In the genomic region with DNA sequence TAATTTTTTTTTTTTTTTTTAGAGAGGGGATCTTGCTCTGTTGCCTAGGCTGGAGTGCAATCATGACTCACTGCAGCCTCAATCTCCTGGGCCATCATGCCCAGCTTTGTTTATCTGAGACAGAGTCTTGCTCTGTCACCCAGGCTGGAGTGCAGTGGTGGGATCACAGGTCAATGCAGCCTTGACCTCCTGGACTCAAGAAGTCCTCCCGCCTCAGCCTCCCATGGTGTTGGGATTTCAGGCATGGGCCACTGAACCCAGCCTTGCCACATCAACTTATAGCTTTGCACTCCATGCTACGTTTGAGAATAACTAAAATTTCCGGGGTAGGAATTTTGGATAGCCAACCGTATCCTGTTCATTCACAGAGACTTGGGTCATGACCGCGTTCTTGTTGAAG, we compare ENCODE assay signal across 16 cellular contexts. TPM values are rescaled to one million over a fixed set of nuclear protein-coding genes. Genes with fewer than 3 reads are reported as not detected.
DNase-seq lines count a peak whose midpoint lies in the region; ATAC-seq, FAIRE-seq and TF ChIP-seq lines count a peak whose summit lies in the region.
"Had no signal": no experiment of that assay in that cellular context is flagged by ENCODE, and none has a peak within 500 bp of the region (broad histone marks: within the 10 kb centered on the region; RNA-seq: fewer than 3 reads in every experiment).

No MANE protein-coding gene starts in this region.

- H3K9ac ChIP-seq in kidney (ENCODE audit: low read length in 2 of 2): no peak overlapping the region
- H3K9ac ChIP-seq: BLaER1 had no signal

- CTCF ChIA-PET in activated CD4-positive, alpha-beta T cell treated with anti-CD3 and anti-CD28 coated beads, Interleukin-2, amount 10 ng/mL, durations not matched to agents 7 days and 5 days (lab: Charles Lee): interaction anchor here (0.6 to 1.6 kb wide), 2 partner anchors 10 to 1293 kb away, joined by 4 to 5 read pairs; no protein-coding TSS in a partner anchor

- H3K4me3 Mint-ChIP-seq in activated CD4-positive, alpha-beta T cell treated with anti-CD3 and anti-CD28 coated beads, Interleukin-2, amount 10 ng/mL, durations not matched to agents 7 days and 5 days: no peak overlapping the region
- H3K4me3 Mint-ChIP-seq in activated naive CD8-positive, alpha-beta T cell: no peak overlapping the region
- H3K4me3 Mint-ChIP-seq in activated naive CD8-positive, alpha-beta T cell treated with anti-CD3 and anti-CD28 coated beads, Interleukin-2, amount 50 U/mL, for 24 hours: no peak overlapping the region

- H3K27ac ChIP-seq in kidney (ENCODE audit: low read depth in 2 of 2, low read length in 2 of 2) (no peak overlapping the region), upper lobe of right lung (no peak overlapping the region)
- H3K27ac ChIP-seq: BLaER1 had no signal

- FAIRE-seq in kidney (lab: Jason Lieb, UNC): no peak
- FAIRE-seq: H1, HTR-8/SVneo had no signal

- ATAC-seq in activated naive CD8-positive, alpha-beta T cell treated with anti-CD3 and anti-CD28 coated beads, Interleukin-2, amount 50 U/mL, for 24 hours: no peak
- no peak for ATAC-seq in upper lobe of right lung
- ATAC-seq in SK-N-SH treated with all-trans-retinoic acid at 6 μM for 48 hours: no peak

- TF ChIP-seq CTCF in kidney (IDR thresholded peaks at IDR 0.05; ENCODE audit: borderline replicate concordance, extremely low read depth, insufficient read depth) (no peak), upper lobe of right lung (IDR thresholded peaks at IDR 0.05) (no peak)

- no peaks in the 10 kb centered on the region for H3K27me3 Mint-ChIP-seq in activated CD4-positive, alpha-beta T cell treated with anti-CD3 and anti-CD28 coated beads, Interleukin-2, amount 10 ng/mL, durations not matched to agents 7 days and 5 days
- no peaks in the 10 kb centered on the region for H3K27me3 Mint-ChIP-seq in activated naive CD8-positive, alpha-beta T cell
- no peaks in the 10 kb centered on the region for H3K27me3 Mint-ChIP-seq in activated naive CD8-positive, alpha-beta T cell treated with anti-CD3 and anti-CD28 coated beads, Interleukin-2, amount 50 U/mL, for 24 hours

- DNase-seq in activated CD4-positive, alpha-beta T cell treated with anti-CD3 and anti-CD28 coated beads, Interleukin-2, amount 10 ng/mL, durations not matched to agents 7 days and 5 days: no peak
- DNase-seq in activated CD4-positive, alpha-beta T cell treated with anti-CD3 and anti-CD28 coated beads, Interleukin-2, amount 50 U/mL, for 48 hours: no peak
- no peak for DNase-seq in activated naive CD8-positive, alpha-beta T cell treated with anti-CD3 and anti-CD28 coated beads, Interleukin-2, amount 50 U/mL, for 24 hours
- peak; percentile 69 for DNase-seq in kidney
- peak; percentile 8 for DNase-seq in upper lobe of right lung
- no peak for DNase-seq in NCI-H1105 treated with DMSO at 0.1 percent for 48 hours (lab: John Stamatoyannopoulos, UW)
- DNase-seq: 8988T, AML-193, DMS53, GF-D8 had no signal

- H3K4me1 Mint-ChIP-seq in activated CD4-positive, alpha-beta T cell treated with anti-CD3 and anti-CD28 coated beads, Interleukin-2, amount 10 ng/mL, durations not matched to agents 7 days and 5 days: peaks cover 12% of the 10 kb centered on the region
- peaks cover 6% of the 10 kb centered on the region for H3K4me1 Mint-ChIP-seq in activated naive CD8-positive, alpha-beta T cell (ENCODE audit: low read depth)
- H3K4me1 Mint-ChIP-seq in activated naive CD8-positive, alpha-beta T cell treated with anti-CD3 and anti-CD28 coated beads, Interleukin-2, amount 50 U/mL, for 24 hours: peaks cover 1% of the 10 kb centered on the region

- H3K4me1 ChIP-seq in kidney (ENCODE audit: control insufficient read depth in 1 of 2, insufficient read depth in 1 of 2, low read depth in 1 of 2, low read length in 2 of 2) (no peaks in the 10 kb centered on the region), upper lobe of right lung (no peaks in the 10 kb centered on the region)
- H3K4me1 ChIP-seq: HAP-1 had no signal

- no peaks in the 10 kb centered on the region for H3K27me3 ChIP-seq in upper lobe of right lung
- H3K27me3 ChIP-seq: BLaER1 had no signal

- POLR2A ChIA-PET in activated CD4-positive, alpha-beta T cell treated with anti-CD3 and anti-CD28 coated beads, Interleukin-2, amount 10 ng/mL, durations not matched to agents 7 days and 5 days (lab: Charles Lee): interaction anchor here (0.7 kb wide), 1 partner anchor 10 kb away, joined by 3 read pairs; no protein-coding TSS in a partner anchor

- H3K36me3 ChIP-seq in kidney (ENCODE audit: control insufficient read depth in 1 of 2, insufficient read depth in 2 of 2, low read length in 2 of 2): peaks cover 42 to 56% of the 10 kb centered on the region in 2 donors
- peaks cover 82% of the 10 kb centered on the region for H3K36me3 ChIP-seq in upper lobe of right lung

- no peaks in the 10 kb centered on the region for H3K9me3 ChIP-seq in kidney (ENCODE audit: control insufficient read depth in 1 of 2, low read length in 2 of 2)
- no peaks in the 10 kb centered on the region for H3K9me3 ChIP-seq in upper lobe of right lung
- H3K9me3 ChIP-seq: BLaER1, HAP-1 had no signal

- peaks cover 60% of the 10 kb centered on the region for H3K36me3 Mint-ChIP-seq in activated CD4-positive, alpha-beta T cell treated with anti-CD3 and anti-CD28 coated beads, Interleukin-2, amount 10 ng/mL, durations not matched to agents 7 days and 5 days (ENCODE audit: low read depth)
- H3K36me3 Mint-ChIP-seq in activated naive CD8-positive, alpha-beta T cell: peaks cover 3% of the 10 kb centered on the region
- H3K36me3 Mint-ChIP-seq in activated naive CD8-positive, alpha-beta T cell treated with anti-CD3 and anti-CD28 coated beads, Interleukin-2, amount 50 U/mL, for 24 hours (ENCODE audit: low read depth): peaks cover 44% of the 10 kb centered on the region

- H3K27ac Mint-ChIP-seq in activated CD4-positive, alpha-beta T cell treated with anti-CD3 and anti-CD28 coated beads, Interleukin-2, amount 10 ng/mL, durations not matched to agents 7 days and 5 days: peak overlapping the region; percentile 41
- peak overlapping the region; percentile 51 for H3K27ac Mint-ChIP-seq in activated naive CD8-positive, alpha-beta T cell
- no peak overlapping the region for H3K27ac Mint-ChIP-seq in activated naive CD8-positive, alpha-beta T cell treated with anti-CD3 and anti-CD28 coated beads, Interleukin-2, amount 50 U/mL, for 24 hours

- no peak overlapping the region for H3K4me3 ChIP-seq in kidney (ENCODE audit: low read length in 2 of 2)
- H3K4me3 ChIP-seq in upper lobe of right lung: no peak overlapping the region
- H3K4me3 ChIP-seq: BLaER1, HAP-1 had no signal

- intact Hi-C loops in kidney (cut with DNase I) (no loop called here), upper lobe of right lung (cut with DNase I) (no loop called here)

- H3K9me3 Mint-ChIP-seq in activated CD4-positive, alpha-beta T cell treated with anti-CD3 and anti-CD28 coated beads, Interleukin-2, amount 10 ng/mL, durations not matched to agents 7 days and 5 days: no peaks in the 10 kb centered on the region
- H3K9me3 Mint-ChIP-seq in activated naive CD8-positive, alpha-beta T cell (ENCODE audit: low read depth): no peaks in the 10 kb centered on the region
- H3K9me3 Mint-ChIP-seq in activated naive CD8-positive, alpha-beta T cell treated with anti-CD3 and anti-CD28 coated beads, Interleukin-2, amount 50 U/mL, for 24 hours: no peaks in the 10 kb centered on the region

TF ChIP-seq in SK-N-SH treated with all-trans-retinoic acid at 6 μM for 48 hours, 23 proteins besides CTCF, POLR2A, EP300 and RAD21:
- TF ChIP-seq ZNF70 (CRISPR knock-in tag; IDR thresholded peaks at IDR 0.05): no peak
- no peak for TF ChIP-seq ZFP30 (CRISPR knock-in tag; IDR thresholded peaks at IDR 0.05)
- no peak for TF ChIP-seq TCF4 (CRISPR knock-in tag; IDR thresholded peaks at IDR 0.05; ENCODE audit: borderline replicate concordance)
- TF ChIP-seq SNAI2 (CRISPR knock-in tag; IDR thresholded peaks at IDR 0.05): no peak
- TF ChIP-seq BACH2 (CRISPR knock-in tag; IDR thresholded peaks at IDR 0.05; ENCODE audit: borderline replicate concordance): no peak
- TF ChIP-seq, protein P1, sequence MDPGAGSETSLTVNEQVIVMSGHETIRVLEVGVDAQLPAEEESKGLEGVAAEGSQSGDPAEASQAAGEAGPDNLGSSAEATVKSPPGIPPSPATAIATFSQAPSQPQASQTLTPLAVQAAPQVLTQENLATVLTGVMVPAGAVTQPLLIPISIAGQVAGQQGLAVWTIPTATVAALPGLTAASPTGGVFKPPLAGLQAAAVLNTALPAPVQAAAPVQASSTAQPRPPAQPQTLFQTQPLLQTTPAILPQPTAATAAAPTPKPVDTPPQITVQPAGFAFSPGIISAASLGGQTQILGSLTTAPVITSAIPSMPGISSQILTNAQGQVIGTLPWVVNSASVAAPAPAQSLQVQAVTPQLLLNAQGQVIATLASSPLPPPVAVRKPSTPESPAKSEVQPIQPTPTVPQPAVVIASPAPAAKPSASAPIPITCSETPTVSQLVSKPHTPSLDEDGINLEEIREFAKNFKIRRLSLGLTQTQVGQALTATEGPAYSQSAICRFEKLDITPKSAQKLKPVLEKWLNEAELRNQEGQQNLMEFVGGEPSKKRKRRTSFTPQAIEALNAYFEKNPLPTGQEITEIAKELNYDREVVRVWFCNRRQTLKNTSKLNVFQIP (CRISPR knock-in tag; IDR thresholded peaks at IDR 0.05; ENCODE audit: borderline replicate concordance, low read depth): no peak
- TF ChIP-seq, protein P2, sequence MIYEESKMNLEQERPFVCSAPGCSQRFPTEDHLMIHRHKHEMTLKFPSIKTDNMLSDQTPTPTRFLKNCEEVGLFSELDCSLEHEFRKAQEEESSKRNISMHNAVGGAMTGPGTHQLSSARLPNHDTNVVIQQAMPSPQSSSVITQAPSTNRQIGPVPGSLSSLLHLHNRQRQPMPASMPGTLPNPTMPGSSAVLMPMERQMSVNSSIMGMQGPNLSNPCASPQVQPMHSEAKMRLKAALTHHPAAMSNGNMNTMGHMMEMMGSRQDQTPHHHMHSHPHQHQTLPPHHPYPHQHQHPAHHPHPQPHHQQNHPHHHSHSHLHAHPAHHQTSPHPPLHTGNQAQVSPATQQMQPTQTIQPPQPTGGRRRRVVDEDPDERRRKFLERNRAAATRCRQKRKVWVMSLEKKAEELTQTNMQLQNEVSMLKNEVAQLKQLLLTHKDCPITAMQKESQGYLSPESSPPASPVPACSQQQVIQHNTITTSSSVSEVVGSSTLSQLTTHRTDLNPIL (CRISPR knock-in tag; IDR thresholded peaks at IDR 0.05; ENCODE audit: low read depth): no peak
- no peak for TF ChIP-seq ZNF8 (CRISPR knock-in tag; IDR thresholded peaks at IDR 0.05)
- TF ChIP-seq RARB (CRISPR knock-in tag; IDR thresholded peaks at IDR 0.05): no peak
- no peak for TF ChIP-seq ESRRG (CRISPR knock-in tag; IDR thresholded peaks at IDR 0.05)

RNA-seq across cellular contexts. Expression of gene RNF213, which starts 30.6 kb away (rescaled TPM):
- 100 to 1,000 TPM; 579 to 602 TPM for total RNA-seq in activated CD4-positive, alpha-beta T cell treated with anti-CD3 and anti-CD28 coated beads, Interleukin-2, amount 10 ng/mL, durations not matched to agents 7 days and 5 days
- total RNA-seq in kidney (276 TPM), upper lobe of right lung (236 TPM)
- polyA plus RNA-seq in kidney (ENCODE audit: insufficient read depth, low read depth, low replicate concordance): 43.4 TPM

Comparison
In these comparisons a context has a peak if more than half of its experiments do, and no peak if none do; other contexts are left out.
1. DNase-seq: peak in kidney (single experiment) and upper lobe of right lung (single experiment); none in activated CD4-positive, alpha-beta T cell treated with anti-CD3 and anti-CD28 coated beads, Interleukin-2, amount 10 ng/mL, durations not matched to agents 7 days and 5 days (single experiment), activated CD4-positive, alpha-beta T cell treated with anti-CD3 and anti-CD28 coated beads, Interleukin-2, amount 50 U/mL, for 48 hours (0 of 2), activated naive CD8-positive, alpha-beta T cell treated with anti-CD3 and anti-CD28 coated beads, Interleukin-2, amount 50 U/mL, for 24 hours (single experiment) and NCI-H1105 treated with DMSO at 0.1 percent for 48 hours (single experiment).